ENCODE assay signal across 37 cellular contexts in the genomic region with DNA sequence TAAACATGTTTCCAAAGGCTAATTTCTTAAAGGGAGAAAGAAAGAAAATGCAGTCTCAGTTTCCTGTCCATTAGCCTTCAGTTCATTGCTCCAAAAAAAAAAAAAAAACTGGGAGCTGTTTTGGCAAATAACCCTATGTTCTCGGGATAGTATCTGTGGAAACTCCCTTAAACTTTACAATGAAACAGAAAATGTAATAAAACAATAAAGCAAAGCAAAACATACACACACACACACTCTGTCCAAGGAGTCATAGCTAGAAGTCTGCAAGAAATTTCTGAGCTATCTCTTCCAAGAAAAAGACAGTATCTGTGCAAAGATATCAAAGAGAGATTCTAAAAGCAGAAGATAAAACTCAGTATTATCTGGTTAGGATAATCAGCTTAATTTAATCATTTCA.
"Had no signal": no experiment of that assay in that cellular context is flagged by ENCODE, and none has a peak within 500 bp of the region (broad histone marks: within the 10 kb centered on the region; RNA-seq: fewer than 3 reads in every experiment).

No MANE protein-coding gene starts in this region.

- DNase-seq: activated B cell treated with CpG ODN at 0.5 μM for 24 hours; activated CD4-positive, alpha-beta T cell treated with anti-CD3 and anti-CD28 coated beads for 48 hours; activated CD4-positive, alpha-beta T cell treated with anti-CD3 and anti-CD28 coated beads, Interleukin-2, amount 50 U/mL, for 1 hour; activated CD4-positive, alpha-beta T cell treated with anti-CD3 and anti-CD28 coated beads, Interleukin-2, amount 50 U/mL, for 48 hours; activated CD8-positive, alpha-beta memory T cell treated with anti-CD3 and anti-CD28 coated beads, Interleukin-2, amount 10 ng/mL, durations not matched to agents 7 days and 5 days; activated CD8-positive, alpha-beta memory T cell treated with anti-CD3 and anti-CD28 coated beads, Interleukin-2, amount 50 U/mL, for 4 hours; activated CD8-positive, alpha-beta T cell treated with anti-CD3 and anti-CD28 coated beads, Interleukin-2, amount 10 ng/mL, durations not matched to agents 7 days and 5 days; activated gamma-delta T cell; activated naive CD4-positive, alpha-beta T cell; activated naive CD4-positive, alpha-beta T cell treated with anti-CD3 and anti-CD28 coated beads, Interleukin-2, amount 10 ng/mL, durations not matched to agents 7 days and 5 days; activated naive CD8-positive, alpha-beta T cell treated with anti-CD3 and anti-CD28 coated beads, Interleukin-2, amount 10 ng/mL, durations not matched to agents 7 days and 5 days; activated T-cell treated with anti-CD3 and anti-CD28 coated beads, Interleukin-2, amount 50 U/mL, for 1 hour; activated T-cell treated with anti-CD3 and anti-CD28 coated beads, Interleukin-2, amount 50 U/mL, for 48 hours; central memory CD4-positive, alpha-beta T cell; cerebellar nuclear complex; dermis blood vessel endothelial cell; effector CD4-positive, alpha-beta T cell; effector memory CD8-positive, alpha-beta T cell; esophagus squamous epithelium; foreskin fibroblast; head of caudate nucleus; T-helper 1 cell; T-helper 17 cell; T1000; WERI-Rb-1 had no signal

- H3K4me1 ChIP-seq: ascending aorta, breast epithelium, esophagus squamous epithelium had no signal

- ATAC-seq: activated CD4-positive, CD25-positive, alpha-beta regulatory T cell treated with anti-CD3 and anti-CD28 coated beads, Interleukin-2, amount 50 U/mL, for 24 hours; activated CD8-positive, alpha-beta memory T cell treated with anti-CD3 and anti-CD28 coated beads, Interleukin-2, amount 10 ng/mL, durations not matched to agents 7 days and 5 days; activated CD8-positive, alpha-beta T cell treated with anti-CD3 and anti-CD28 coated beads, Interleukin-2, amount 10 ng/mL, durations not matched to agents 7 days and 5 days; activated naive CD4-positive, alpha-beta T cell treated with anti-CD3 and anti-CD28 coated beads, Interleukin-2, amount 50 U/mL, for 72 hours; effector memory CD8-positive, alpha-beta T cell; T-helper 17 cell had no signal

- H3K9me3 ChIP-seq: ascending aorta, esophagus squamous epithelium had no signal

- H3K27me3 ChIP-seq: ascending aorta, breast epithelium, cardiac muscle cell, esophagus squamous epithelium had no signal

- H3K27me3 Mint-ChIP-seq: brain had no signal

- H3K27ac ChIP-seq: ascending aorta, cardiac muscle cell, coronary artery, epithelial cell of prostate, WERI-Rb-1 had no signal

- H3K36me3 Mint-ChIP-seq: activated CD8-positive, alpha-beta memory T cell treated with anti-CD3 and anti-CD28 coated beads, Interleukin-2, amount 10 ng/mL, durations not matched to agents 7 days and 5 days; activated naive CD4-positive, alpha-beta T cell treated with anti-CD3 and anti-CD28 coated beads, Interleukin-2, amount 10 ng/mL, durations not matched to agents 7 days and 5 days; activated naive CD4-positive, alpha-beta T cell treated with anti-CD3 and anti-CD28 coated beads, Interleukin-2, amount 50 U/mL, for 72 hours; activated naive CD8-positive, alpha-beta T cell treated with anti-CD3 and anti-CD28 coated beads, Interleukin-2, amount 10 ng/mL, durations not matched to agents 7 days and 5 days had no signal

- H3K4me3 ChIP-seq: ascending aorta, cardiac muscle cell, coronary artery, esophagus squamous epithelium had no signal

- H3K36me3 ChIP-seq: ascending aorta, breast epithelium, cardiac muscle cell, esophagus squamous epithelium, WERI-Rb-1 had no signal

- H3K4me1 Mint-ChIP-seq: activated B cell treated with CpG ODN at 0.5 μM for 24 hours; activated CD8-positive, alpha-beta memory T cell treated with anti-CD3 and anti-CD28 coated beads, Interleukin-2, amount 10 ng/mL, durations not matched to agents 7 days and 5 days; activated naive CD4-positive, alpha-beta T cell treated with anti-CD3 and anti-CD28 coated beads, Interleukin-2, amount 10 ng/mL, durations not matched to agents 7 days and 5 days; activated naive CD8-positive, alpha-beta T cell treated with anti-CD3 and anti-CD28 coated beads, Interleukin-2, amount 10 ng/mL, durations not matched to agents 7 days and 5 days; T-helper 17 cell had no signal

- FAIRE-seq: endothelial cell of umbilical vein, frontal cortex had no signal

- H3K9me3 Mint-ChIP-seq: activated naive CD4-positive, alpha-beta T cell treated with anti-CD3 and anti-CD28 coated beads, Interleukin-2, amount 10 ng/mL, durations not matched to agents 7 days and 5 days; activated naive CD8-positive, alpha-beta T cell treated with anti-CD3 and anti-CD28 coated beads, Interleukin-2, amount 10 ng/mL, durations not matched to agents 7 days and 5 days; activated T-helper 1 cell treated with anti-CD3 and anti-CD28 coated beads, Interleukin-12 subunit alpha, Interleukin-12 subunit beta, Interleukin-2, Interleukin-4 antibody, amounts not matched to agents 30 ng/mL and 10 ng/mL and 1 ng/mL, durations not matched to agents 14 hours and 24 hours and 36 hours; effector memory CD8-positive, alpha-beta T cell; T-helper 2 cell treated with Interferon-gamma antibody and Interleukin-4, amounts not matched to agents 5 μg/mL and 100 μg/mL, for 36 hours had no signal

- H3K27ac Mint-ChIP-seq: activated B cell treated with CpG ODN at 0.5 μM for 24 hours; activated CD8-positive, alpha-beta memory T cell treated with anti-CD3 and anti-CD28 coated beads, Interleukin-2, amount 10 ng/mL, durations not matched to agents 7 days and 5 days; activated CD8-positive, alpha-beta T cell treated with anti-CD3 and anti-CD28 coated beads, Interleukin-2, amount 10 ng/mL, durations not matched to agents 7 days and 5 days; activated naive CD4-positive, alpha-beta T cell treated with anti-CD3 and anti-CD28 coated beads, Interleukin-2, amount 10 ng/mL, durations not matched to agents 7 days and 5 days; activated naive CD4-positive, alpha-beta T cell treated with anti-CD3 and anti-CD28 coated beads, Interleukin-2, amount 50 U/mL, for 72 hours; activated naive CD8-positive, alpha-beta T cell treated with anti-CD3 and anti-CD28 coated beads, Interleukin-2, amount 10 ng/mL, durations not matched to agents 7 days and 5 days; activated T-helper 1 cell treated with anti-CD3 and anti-CD28 coated beads, Interleukin-12 subunit alpha, Interleukin-12 subunit beta, Interleukin-2, Interleukin-4 antibody, amounts not matched to agents 30 ng/mL and 10 ng/mL and 1 ng/mL, durations not matched to agents 14 hours and 24 hours and 36 hours; effector memory CD8-positive, alpha-beta T cell; T-helper 17 cell; T-helper 2 cell treated with Interferon-gamma antibody and Interleukin-4, amounts not matched to agents 5 μg/mL and 100 μg/mL, for 36 hours had no signal

- H3K4me3 Mint-ChIP-seq: activated B cell treated with CpG ODN at 0.5 μM for 24 hours; activated CD8-positive, alpha-beta memory T cell treated with anti-CD3 and anti-CD28 coated beads, Interleukin-2, amount 10 ng/mL, durations not matched to agents 7 days and 5 days; activated CD8-positive, alpha-beta T cell treated with anti-CD3 and anti-CD28 coated beads, Interleukin-2, amount 10 ng/mL, durations not matched to agents 7 days and 5 days; activated naive CD4-positive, alpha-beta T cell treated with anti-CD3 and anti-CD28 coated beads, Interleukin-2, amount 10 ng/mL, durations not matched to agents 7 days and 5 days; activated naive CD8-positive, alpha-beta T cell treated with anti-CD3 and anti-CD28 coated beads, Interleukin-2, amount 10 ng/mL, durations not matched to agents 7 days and 5 days; activated T-helper 1 cell treated with anti-CD3 and anti-CD28 coated beads, Interleukin-12 subunit alpha, Interleukin-12 subunit beta, Interleukin-2, Interleukin-4 antibody, amounts not matched to agents 30 ng/mL and 10 ng/mL and 1 ng/mL, durations not matched to agents 14 hours and 24 hours and 36 hours; effector memory CD8-positive, alpha-beta T cell; T-helper 17 cell; T-helper 2 cell treated with Interferon-gamma antibody and Interleukin-4, amounts not matched to agents 5 μg/mL and 100 μg/mL, for 36 hours had no signal
